Comparison of ENCODE assay signal across 28 cellular contexts in the genomic region with DNA sequence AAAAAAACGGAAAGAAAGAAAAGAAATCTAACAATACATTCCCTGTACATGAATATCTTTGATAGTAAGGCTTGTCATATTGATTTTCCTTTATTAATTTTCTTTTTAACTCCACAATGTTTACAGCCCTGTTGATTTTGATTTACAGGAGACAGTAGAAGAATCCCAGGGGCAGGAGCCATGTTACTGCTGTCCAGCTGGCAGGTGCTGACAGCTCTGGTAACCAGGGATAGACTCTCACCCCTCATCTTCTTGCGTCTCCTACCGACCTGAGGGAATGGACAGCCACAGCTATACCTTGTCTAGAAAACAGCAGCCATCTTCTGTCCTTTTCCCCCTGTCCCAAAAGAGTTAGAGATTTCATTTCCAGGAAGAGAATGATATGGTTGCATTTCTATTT.
"Had no signal": no experiment of that assay in that cellular context is flagged by ENCODE, and none has a peak within 500 bp of the region (broad histone marks: within the 10 kb centered on the region; RNA-seq: fewer than 3 reads in every experiment).

No MANE protein-coding gene starts in this region.

- H3K4me3 Mint-ChIP-seq: activated CD4-positive, alpha-beta memory T cell treated with anti-CD3 and anti-CD28 coated beads, Interleukin-2, amount 10 ng/mL, durations not matched to agents 7 days and 5 days; activated CD4-positive, alpha-beta T cell treated with anti-CD3 and anti-CD28 coated beads, Interleukin-2, amount 10 ng/mL, durations not matched to agents 24 days and 14 days; activated naive CD4-positive, alpha-beta T cell treated with anti-CD3 and anti-CD28 coated beads for 36 hours; activated naive CD8-positive, alpha-beta T cell treated with anti-CD3 and anti-CD28 coated beads, Interleukin-2, amount 10 ng/mL, durations not matched to agents 7 days and 5 days; activated T-cell treated with anti-CD3 and anti-CD28 coated beads, Interleukin-2, amount 50 U/mL, for 72 hours; endodermal cell; naive thymus-derived CD4-positive, alpha-beta T cell; neural progenitor cell; stimulated activated effector memory CD8-positive, alpha-beta T cell treated with anti-CD3 and anti-CD28 coated beads, Interleukin-12 subunit alpha, Interleukin-12 subunit beta, amount 100 ng/mL, for 72 hours had no signal

- H3K4me1 Mint-ChIP-seq: endodermal cell, neural progenitor cell had no signal

- ATAC-seq: gastrocnemius medialis; left lobe of liver; naive thymus-derived CD4-positive, alpha-beta T cell; sciatic nerve; stimulated activated effector memory CD8-positive, alpha-beta T cell treated with anti-CD3 and anti-CD28 coated beads, Interleukin-12 subunit alpha, Interleukin-12 subunit beta, amount 100 ng/mL, for 72 hours had no signal

- DNase-seq: activated CD4-positive, alpha-beta memory T cell treated with anti-CD3 and anti-CD28 coated beads, Interleukin-2, amount 10 ng/mL, durations not matched to agents 7 days and 5 days; activated CD4-positive, alpha-beta T cell treated with anti-CD3 and anti-CD28 coated beads, Interleukin-2, amount 10 ng/mL, durations not matched to agents 24 days and 14 days; activated CD4-positive, CD25-positive, alpha-beta regulatory T cell; activated effector memory CD4-positive, alpha-beta T cell treated with Interleukin-2 at 50 U/mL for 16 hours; activated naive CD4-positive, alpha-beta T cell treated with anti-CD3 and anti-CD28 coated beads for 36 hours; activated naive CD8-positive, alpha-beta T cell treated with anti-CD3 and anti-CD28 coated beads, Interleukin-2, amount 10 ng/mL, durations not matched to agents 7 days and 5 days; activated T-cell treated with anti-CD3 and anti-CD28 coated beads, Interleukin-2, amount 50 U/mL, for 72 hours; amygdala; cerebellar nuclear complex; endodermal cell; esophagus squamous epithelium; gastrocnemius medialis; hypothalamus; naive thymus-derived CD4-positive, alpha-beta T cell; posterior cingulate gyrus; small intestine; stimulated activated CD4-positive, alpha-beta T cell treated with anti-CD3 and anti-CD28 coated beads, Interleukin-2, amount 100 ng/mL, for 24 hours; stomach; T1000; transverse colon; uterus had no signal

- H3K9me3 Mint-ChIP-seq: activated CD4-positive, alpha-beta memory T cell treated with anti-CD3 and anti-CD28 coated beads, Interleukin-2, amount 10 ng/mL, durations not matched to agents 7 days and 5 days; activated CD4-positive, alpha-beta T cell treated with anti-CD3 and anti-CD28 coated beads, Interleukin-2, amount 10 ng/mL, durations not matched to agents 24 days and 14 days; activated naive CD4-positive, alpha-beta T cell treated with anti-CD3 and anti-CD28 coated beads for 36 hours; activated naive CD8-positive, alpha-beta T cell treated with anti-CD3 and anti-CD28 coated beads, Interleukin-2, amount 10 ng/mL, durations not matched to agents 7 days and 5 days; activated T-cell treated with anti-CD3 and anti-CD28 coated beads, Interleukin-2, amount 50 U/mL, for 72 hours; endodermal cell; naive thymus-derived CD4-positive, alpha-beta T cell; neural progenitor cell; stimulated activated effector memory CD8-positive, alpha-beta T cell treated with anti-CD3 and anti-CD28 coated beads, Interleukin-12 subunit alpha, Interleukin-12 subunit beta, amount 100 ng/mL, for 72 hours had no signal

- H3K27ac ChIP-seq: coronary artery, esophagus squamous epithelium, gastrocnemius medialis, neural progenitor cell, stomach, suprapubic skin, transverse colon, uterus had no signal

- H3K4me3 ChIP-seq: coronary artery, esophagus squamous epithelium, gastrocnemius medialis, lung, neural progenitor cell, stomach, suprapubic skin, transverse colon, uterus had no signal

- H3K9me3 ChIP-seq: esophagus squamous epithelium, gastrocnemius medialis, stomach, suprapubic skin, transverse colon, uterus had no signal

- H3K36me3 ChIP-seq: neural progenitor cell, transverse colon, uterus had no signal

- H3K4me1 ChIP-seq: esophagus squamous epithelium, gastrocnemius medialis, neural progenitor cell, suprapubic skin, uterus had no signal

- H3K27me3 Mint-ChIP-seq: activated CD4-positive, alpha-beta memory T cell treated with anti-CD3 and anti-CD28 coated beads, Interleukin-2, amount 10 ng/mL, durations not matched to agents 7 days and 5 days; naive thymus-derived CD4-positive, alpha-beta T cell had no signal

- H3K27me3 ChIP-seq: esophagus squamous epithelium, gastrocnemius medialis, neural progenitor cell, stomach, suprapubic skin, transverse colon, uterus had no signal

- H3K9ac ChIP-seq: neural progenitor cell had no signal

- H3K4me2 ChIP-seq: neural progenitor cell had no signal

- H3K27ac Mint-ChIP-seq: activated CD4-positive, alpha-beta memory T cell treated with anti-CD3 and anti-CD28 coated beads, Interleukin-2, amount 10 ng/mL, durations not matched to agents 7 days and 5 days; activated CD4-positive, alpha-beta T cell treated with anti-CD3 and anti-CD28 coated beads, Interleukin-2, amount 10 ng/mL, durations not matched to agents 24 days and 14 days; activated naive CD4-positive, alpha-beta T cell treated with anti-CD3 and anti-CD28 coated beads for 36 hours; activated naive CD8-positive, alpha-beta T cell treated with anti-CD3 and anti-CD28 coated beads, Interleukin-2, amount 10 ng/mL, durations not matched to agents 7 days and 5 days; activated T-cell treated with anti-CD3 and anti-CD28 coated beads, Interleukin-2, amount 50 U/mL, for 72 hours; endodermal cell; neural progenitor cell; stimulated activated effector memory CD8-positive, alpha-beta T cell treated with anti-CD3 and anti-CD28 coated beads, Interleukin-12 subunit alpha, Interleukin-12 subunit beta, amount 100 ng/mL, for 72 hours had no signal

- H2AFZ ChIP-seq: neural progenitor cell had no signal
